ENCODE assay signal across 8 cellular contexts in genomic region chr3:155995525-155996370, GRCh38.
DNase-seq lines count a peak whose midpoint lies in the region; FAIRE-seq and TF ChIP-seq lines count a peak whose summit lies in the region.

No MANE protein-coding gene starts in this region.

- no peaks in the 10 kb centered on the region for H3K36me3 Mint-ChIP-seq in activated CD4-positive, alpha-beta T cell treated with anti-CD3 and anti-CD28 coated beads, Interleukin-2, amount 10 ng/mL, durations not matched to agents 24 days and 14 days (ENCODE audit: low read depth)

- no peaks in the 10 kb centered on the region for H3K4me1 Mint-ChIP-seq in activated CD4-positive, alpha-beta T cell treated with anti-CD3 and anti-CD28 coated beads, Interleukin-2, amount 10 ng/mL, durations not matched to agents 24 days and 14 days

- no peak overlapping the region for H3K27ac ChIP-seq in RWPE1

- TF ChIP-seq CTCF in LNCaP clone FGC (IDR thresholded peaks at IDR 0.05; ENCODE audit: control insufficient read depth, extremely low read depth, insufficient read depth) (peak; percentile 73), RWPE1 (conservative IDR thresholded peaks at IDR 0.05; ENCODE audit: low read depth) (peak; percentile 30; the same call in 1 of the 2 replicates), fibroblast of the aortic adventitia (IDR thresholded peaks at IDR 0.05; ENCODE audit: insufficient read depth, low read length) (peak; percentile 65)

- no peak overlapping the region for H3K4me3 Mint-ChIP-seq in activated CD4-positive, alpha-beta T cell treated with anti-CD3 and anti-CD28 coated beads, Interleukin-2, amount 10 ng/mL, durations not matched to agents 24 days and 14 days

- H3K27ac Mint-ChIP-seq in activated CD4-positive, alpha-beta T cell treated with anti-CD3 and anti-CD28 coated beads, Interleukin-2, amount 10 ng/mL, durations not matched to agents 24 days and 14 days, result no peak overlapping the region

- CTCF ChIA-PET in RWPE1 (lab: Yijun Ruan, JAX), result interaction anchor here (0.6 kb wide), 1 partner anchor 27 kb away, joined by 3 read pairs; no protein-coding TSS in a partner anchor

- POLR2A ChIA-PET in RWPE1 (lab: Yijun Ruan, JAX; ENCODE audit: low non-redundant PET), result no interaction called here

- H3K27me3 Mint-ChIP-seq in activated CD4-positive, alpha-beta T cell treated with anti-CD3 and anti-CD28 coated beads, Interleukin-2, amount 10 ng/mL, durations not matched to agents 24 days and 14 days, result peaks cover 7% of the 10 kb centered on the region

- H3K4me3 ChIP-seq in LNCaP clone FGC (ENCODE audit: low read depth, low read length) (no peak overlapping the region), fibroblast of the aortic adventitia (ENCODE audit: low read depth, low read length) (no peak overlapping the region)

- DNase-seq in ELR (ENCODE audit: low read depth), result peak; percentile 69
- DNase-seq in LNCaP clone FGC (ENCODE audit: low read depth), result no peak
- DNase-seq in RWPE1 (ENCODE audit: low spot score), result peak; percentile 54
- DNase-seq in fibroblast of the aortic adventitia (ENCODE audit: low read depth), result peak; percentile 83
- peak; percentile 41 for DNase-seq in urothelium cell line (ENCODE audit: low spot score)
- no peak for DNase-seq in activated naive CD4-positive, alpha-beta T cell treated with Interleukin-2 at 50 U/mL for 16 hours
- DNase-seq in midbrain (lab: John Stamatoyannopoulos, UW), result no peak
- DNase-seq in activated CD4-positive, alpha-beta T cell treated with anti-CD3 and anti-CD28 coated beads, Interleukin-2, amount 10 ng/mL, durations not matched to agents 24 days and 14 days, result no peak

- no peaks in the 10 kb centered on the region for H3K9me3 Mint-ChIP-seq in activated CD4-positive, alpha-beta T cell treated with anti-CD3 and anti-CD28 coated beads, Interleukin-2, amount 10 ng/mL, durations not matched to agents 24 days and 14 days

- FAIRE-seq in urothelium cell line (lab: Jason Lieb, UNC), result no peak

- intact Hi-C loops in activated CD4-positive, alpha-beta T cell treated with anti-CD3 and anti-CD28 coated beads, Interleukin-2, amount 10 ng/mL, durations not matched to agents 24 days and 14 days (cut with micrococcal nuclease), result no loop called here

Comparison
In these comparisons a context has a peak if more than half of its experiments do, and no peak if none do; other contexts are left out.
1. DNase-seq: peak in ELR (single experiment), RWPE1 (single experiment), fibroblast of the aortic adventitia (single experiment) and urothelium cell line (single experiment); none in LNCaP clone FGC (single experiment), activated naive CD4-positive, alpha-beta T cell treated with Interleukin-2 at 50 U/mL for 16 hours (single experiment), midbrain (single experiment) and activated CD4-positive, alpha-beta T cell treated with anti-CD3 and anti-CD28 coated beads, Interleukin-2, amount 10 ng/mL, durations not matched to agents 24 days and 14 days (single experiment).
2. Peak in every context shown above with its lines, with median percentiles within 50 percentile points of each other: CTCF ChIP-seq.